27 cellular contexts compared by ENCODE assay signal in genomic region chr2:240302933-240303332, GRCh38.
"Had no signal": no experiment of that assay in that cellular context is flagged by ENCODE, and none has a peak within 500 bp of the region (broad histone marks: within the 10 kb centered on the region; RNA-seq: fewer than 3 reads in every experiment).

No MANE protein-coding gene starts in this region.

- H3K36me3 Mint-ChIP-seq: activated naive CD4-positive, alpha-beta T cell treated with anti-CD3 and anti-CD28 coated beads, Interleukin-2, amount 50 U/mL, for 24 hours had no signal

- H3K36me3 ChIP-seq: breast epithelium, SJCRH30 had no signal

- H3K4me1 Mint-ChIP-seq: activated CD4-positive, alpha-beta T cell treated with anti-CD3 and anti-CD28 coated beads for 36 hours; activated naive CD4-positive, alpha-beta T cell treated with anti-CD3 and anti-CD28 coated beads, Interleukin-2, amount 50 U/mL, for 24 hours had no signal

- H3K9me3 Mint-ChIP-seq: activated naive CD4-positive, alpha-beta T cell treated with anti-CD3 and anti-CD28 coated beads, Interleukin-2, amount 50 U/mL, for 24 hours; activated T-cell treated with anti-CD3 and anti-CD28 coated beads, Interleukin-2, amount 50 U/mL, for 72 hours; activated T-helper 2 cell treated with anti-CD3 and anti-CD28 coated beads, Interferon-gamma antibody, Interleukin-2, Interleukin-4, amounts not matched to agents 10 μg/mL and 5 μg/mL and 100 μg/mL, durations not matched to agents 14 hours and 24 hours and 36 hours had no signal

- H3K4me3 ChIP-seq: breast epithelium, SJCRH30 had no signal

- ATAC-seq: activated CD4-positive, alpha-beta T cell treated with anti-CD3 and anti-CD28 coated beads for 36 hours; activated CD8-positive, alpha-beta T cell treated with anti-CD3 and anti-CD28 coated beads, Interleukin-2, amount 10 ng/mL, durations not matched to agents 7 days and 5 days; activated T-cell treated with anti-CD3 and anti-CD28 coated beads, Interleukin-2, amount 50 U/mL, for 72 hours; Panc1 had no signal

- DNase-seq: activated CD4-positive, alpha-beta T cell treated with anti-CD3 and anti-CD28 coated beads for 36 hours; activated CD4-positive, alpha-beta T cell treated with anti-CD3 and anti-CD28 coated beads, Interleukin-2, amount 50 U/mL, for 1 hour; activated CD4-positive, CD25-positive, alpha-beta regulatory T cell; activated CD8-positive, alpha-beta T cell treated with anti-CD3 and anti-CD28 coated beads, Interleukin-2, amount 10 ng/mL, durations not matched to agents 7 days and 5 days; activated naive CD4-positive, alpha-beta T cell; activated T-cell treated with anti-CD3 and anti-CD28 coated beads, Interleukin-2, amount 50 U/mL, for 72 hours; central memory CD4-positive, alpha-beta T cell; KBM-7; NCI-H1048; NCI-H1417; NCI-H1930; NCI-H2107; NCI-H2171 treated with DMSO at 0.1 percent for 48 hours; NCI-H226; NCI-H526; NCI-H82; OCI-M1; Right ventricle myocardium superior; SJCRH30; T-helper 1 cell had no signal

- H3K27me3 ChIP-seq: breast epithelium, SJCRH30 had no signal

- H3K9me3 ChIP-seq: breast epithelium, SJCRH30, SK-N-SH had no signal

- H3K4me3 Mint-ChIP-seq: activated CD4-positive, alpha-beta T cell treated with anti-CD3 and anti-CD28 coated beads for 36 hours; activated CD8-positive, alpha-beta T cell treated with anti-CD3 and anti-CD28 coated beads, Interleukin-2, amount 10 ng/mL, durations not matched to agents 7 days and 5 days; activated naive CD4-positive, alpha-beta T cell treated with anti-CD3 and anti-CD28 coated beads, Interleukin-2, amount 50 U/mL, for 24 hours; activated T-cell treated with anti-CD3 and anti-CD28 coated beads, Interleukin-2, amount 50 U/mL, for 72 hours had no signal

- H3K4me2 ChIP-seq: SK-N-SH had no signal

- H3K9ac ChIP-seq: SK-N-SH had no signal

- H3K27ac Mint-ChIP-seq: activated CD4-positive, alpha-beta T cell treated with anti-CD3 and anti-CD28 coated beads for 36 hours; activated CD8-positive, alpha-beta T cell treated with anti-CD3 and anti-CD28 coated beads, Interleukin-2, amount 10 ng/mL, durations not matched to agents 7 days and 5 days; activated naive CD4-positive, alpha-beta T cell treated with anti-CD3 and anti-CD28 coated beads, Interleukin-2, amount 50 U/mL, for 24 hours; activated T-cell treated with anti-CD3 and anti-CD28 coated beads, Interleukin-2, amount 50 U/mL, for 72 hours; activated T-helper 2 cell treated with anti-CD3 and anti-CD28 coated beads, Interferon-gamma antibody, Interleukin-2, Interleukin-4, amounts not matched to agents 10 μg/mL and 5 μg/mL and 100 μg/mL, durations not matched to agents 14 hours and 24 hours and 36 hours had no signal

- H3K4me1 ChIP-seq: breast epithelium had no signal

- H3K27ac ChIP-seq: breast epithelium, RWPE1, SJCRH30, VCaP had no signal
